In genomic region chr10:112895292-112895691, GRCh38 we compare ENCODE assay signal across 8 cellular contexts.
"Had no signal": no experiment of that assay in that cellular context is flagged by ENCODE, and none has a peak within 500 bp of the region (broad histone marks: within the 10 kb centered on the region; RNA-seq: fewer than 3 reads in every experiment).

No MANE protein-coding gene starts in this region.

- H3K4me3 Mint-ChIP-seq: H9, HFFc6, IgD-negative memory B cell had no signal

- H3K27me3 Mint-ChIP-seq: IgD-negative memory B cell had no signal

- H3K27ac ChIP-seq: GM23248, KMS-11 had no signal

- H3K9me3 Mint-ChIP-seq: HFFc6 had no signal

- H3K36me3 Mint-ChIP-seq: IgD-negative memory B cell had no signal

- DNase-seq: GM23248, GOT3, H9, HCEC 1CT, HFFc6, KBM-7 had no signal

- H3K27ac Mint-ChIP-seq: H9, HFFc6, IgD-negative memory B cell had no signal

- H3K4me3 ChIP-seq: GM23248 had no signal

- H3K4me1 Mint-ChIP-seq: IgD-negative memory B cell had no signal

- H3K4me2 ChIP-seq: KMS-11 had no signal

- H2AFZ ChIP-seq: GM23248 had no signal

- H3K9ac ChIP-seq: GM23248, KMS-11 had no signal
